In the genomic region with DNA sequence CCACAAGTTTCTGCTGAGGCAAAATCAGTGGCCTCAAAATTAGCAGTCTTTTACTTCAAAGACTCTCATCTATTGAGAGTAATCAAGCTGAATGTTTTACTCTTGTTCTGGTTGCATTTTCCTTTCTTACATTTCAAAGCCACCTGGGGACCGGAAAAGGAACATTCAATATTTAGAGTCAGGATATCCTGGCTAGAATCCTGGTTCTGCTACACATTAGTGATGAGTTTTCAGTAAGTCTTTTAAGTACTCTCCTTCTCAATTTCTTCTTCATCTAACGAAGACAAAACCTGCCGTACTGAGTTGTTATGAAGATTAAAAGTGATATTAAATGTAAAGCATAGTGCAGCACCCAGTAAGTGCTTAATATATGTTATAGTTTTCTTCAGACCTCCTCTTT, we compare ENCODE assay signal across 1 cellular context.
TF ChIP-seq lines count a peak whose summit lies in the region.

No MANE protein-coding gene starts in this region.

TF ChIP-seq in endothelial cell of umbilical vein, 7 proteins besides CTCF, POLR2A, EP300 and RAD21 (continued from another document):
- TF ChIP-seq FOS (IDR thresholded peaks at IDR 0.05; ENCODE audit: borderline replicate concordance, insufficient read depth, low read length) (no peak), EZH2 (IDR thresholded peaks at IDR 0.05; ENCODE audit: borderline replicate concordance, low read depth, low read length, severe bottlenecking) (no peak), JUN (IDR thresholded peaks at IDR 0.05; ENCODE audit: borderline replicate concordance, insufficient read depth, insufficient read length, low read depth) (no peak), POLR2AphosphoS5 (IDR thresholded peaks at IDR 0.05; ENCODE audit: insufficient read depth, low read depth, low read length) (no peak)
